ENCODE assay signal across 12 cellular contexts in genomic region chr22:50139843-50140415, GRCh38. TPM values are rescaled to one million over a fixed set of nuclear protein-coding genes. Genes with fewer than 3 reads are reported as not detected.
DNase-seq lines count a peak whose midpoint lies in the region; ATAC-seq and TF ChIP-seq lines count a peak whose summit lies in the region.
"Had no signal": no experiment of that assay in that cellular context is flagged by ENCODE, and none has a peak within 500 bp of the region (broad histone marks: within the 10 kb centered on the region; RNA-seq: fewer than 3 reads in every experiment).

No MANE protein-coding gene starts in this region.

- intact Hi-C loops in activated T-helper 1 cell treated with anti-CD3 and anti-CD28 coated beads, Interleukin-12 subunit alpha, Interleukin-12 subunit beta, Interleukin-2, Interleukin-4 antibody, amounts not matched to agents 30 ng/mL and 10 ng/mL and 1 ng/mL, durations not matched to agents 14 hours and 24 hours and 36 hours (cut with micrococcal nuclease), result no loop called here

- H3K4me1 Mint-ChIP-seq in GM23338, result peaks cover 3% of the 10 kb centered on the region; the same call in 1 of the 3 replicates
- peaks cover 4% of the 10 kb centered on the region for H3K4me1 Mint-ChIP-seq in activated T-helper 1 cell treated with anti-CD3 and anti-CD28 coated beads, Interleukin-12 subunit alpha, Interleukin-12 subunit beta, Interleukin-2, Interleukin-4 antibody, amounts not matched to agents 30 ng/mL and 10 ng/mL and 1 ng/mL, durations not matched to agents 14 hours and 24 hours and 36 hours (ENCODE audit: low read depth)
- H3K4me1 Mint-ChIP-seq: stimulated activated effector memory CD8-positive, alpha-beta T cell treated with anti-CD3 and anti-CD28 coated beads, Interleukin-12 subunit alpha, Interleukin-12 subunit beta, amount 100 ng/mL, for 72 hours had no signal

- peaks cover 0 to 10% of the 10 kb centered on the region in 2 donors for H3K27me3 ChIP-seq in duodenal mucosa (ENCODE audit: control insufficient read depth in 1 of 2, insufficient read depth in 2 of 2, low read length in 2 of 2)
- peaks cover 4% of the 10 kb centered on the region for H3K27me3 ChIP-seq in effector memory CD4-positive, alpha-beta T cell (replicated peaks; ENCODE audit: control insufficient read depth, insufficient read depth, low read length, poor library complexity, severe bottlenecking)
- H3K27me3 ChIP-seq in GM23338 (ENCODE audit: insufficient read depth), result no peaks in the 10 kb centered on the region
- H3K27me3 ChIP-seq: pancreas had no signal

- peaks cover 4% of the 10 kb centered on the region for H3K27me3 Mint-ChIP-seq in GM23338 (ENCODE audit: insufficient read depth, low read depth, poor library complexity)
- peaks cover 13% of the 10 kb centered on the region for H3K27me3 Mint-ChIP-seq in activated T-helper 1 cell treated with anti-CD3 and anti-CD28 coated beads, Interleukin-12 subunit alpha, Interleukin-12 subunit beta, Interleukin-2, Interleukin-4 antibody, amounts not matched to agents 30 ng/mL and 10 ng/mL and 1 ng/mL, durations not matched to agents 14 hours and 24 hours and 36 hours (ENCODE audit: insufficient read depth)

- no peaks in the 10 kb centered on the region for H3K9me2 ChIP-seq in GM23338 (ENCODE audit: insufficient read depth)

- no peak for TF ChIP-seq CTCF in C4-2B (conservative IDR thresholded peaks at IDR 0.05)
- TF ChIP-seq CTCF in GM23338 (conservative IDR thresholded peaks at IDR 0.05; ENCODE audit: low read depth in 2 of 2), result no peak

- H3K27ac Mint-ChIP-seq in GM23338, result no peak overlapping the region
- no peak overlapping the region for H3K27ac Mint-ChIP-seq in activated T-helper 1 cell treated with anti-CD3 and anti-CD28 coated beads, Interleukin-12 subunit alpha, Interleukin-12 subunit beta, Interleukin-2, Interleukin-4 antibody, amounts not matched to agents 30 ng/mL and 10 ng/mL and 1 ng/mL, durations not matched to agents 14 hours and 24 hours and 36 hours
- H3K27ac Mint-ChIP-seq: stimulated activated effector memory CD8-positive, alpha-beta T cell treated with anti-CD3 and anti-CD28 coated beads, Interleukin-12 subunit alpha, Interleukin-12 subunit beta, amount 100 ng/mL, for 72 hours had no signal

- H3K9ac ChIP-seq in duodenal mucosa (ENCODE audit: low read depth in 1 of 2, low read length in 2 of 2), result no peak overlapping the region

- no peaks in the 10 kb centered on the region for H3K79me2 ChIP-seq in GM23338 (replicated peaks; ENCODE audit: insufficient read depth)

- H3K9me3 ChIP-seq in duodenal mucosa (ENCODE audit: control insufficient read depth in 1 of 2, low read length in 2 of 2), result no peaks in the 10 kb centered on the region
- no peaks in the 10 kb centered on the region for H3K9me3 ChIP-seq in effector memory CD4-positive, alpha-beta T cell (ENCODE audit: control insufficient read depth, low read length)
- H3K9me3 ChIP-seq: pancreas had no signal

- H3K4me1 ChIP-seq in duodenal mucosa (ENCODE audit: control insufficient read depth in 1 of 2, insufficient read depth in 2 of 2, low read length in 2 of 2) (peaks cover 4 to 5% of the 10 kb centered on the region in 2 donors), GM23338 (ENCODE audit: insufficient read depth) (no peaks in the 10 kb centered on the region)
- no peaks in the 10 kb centered on the region for H3K4me1 ChIP-seq in effector memory CD4-positive, alpha-beta T cell (ENCODE audit: control insufficient read depth, insufficient read depth, low read length, poor library complexity, severe bottlenecking)
- H3K4me1 ChIP-seq: pancreas had no signal

- no peaks in the 10 kb centered on the region for H3K36me3 ChIP-seq in duodenal mucosa (ENCODE audit: control insufficient read depth in 1 of 2, insufficient read depth in 2 of 2, low read length in 2 of 2)
- H3K36me3 ChIP-seq in effector memory CD4-positive, alpha-beta T cell (ENCODE audit: control insufficient read depth, insufficient read depth, low read length), result no peaks in the 10 kb centered on the region
- H3K36me3 ChIP-seq in GM23338 (ENCODE audit: insufficient read depth), result no peaks in the 10 kb centered on the region
- H3K36me3 ChIP-seq: pancreas had no signal

- ATAC-seq in GM23338, result no peak
- ATAC-seq: stimulated activated effector memory CD8-positive, alpha-beta T cell treated with anti-CD3 and anti-CD28 coated beads, Interleukin-12 subunit alpha, Interleukin-12 subunit beta, amount 100 ng/mL, for 72 hours had no signal

- H3K27ac ChIP-seq in C4-2B (peak overlapping the region; percentile 42), duodenal mucosa (ENCODE audit: low read depth, low read length) (no peak overlapping the region), GM23338 (ENCODE audit: low read depth) (no peak overlapping the region)
- H3K27ac ChIP-seq in effector memory CD4-positive, alpha-beta T cell (ENCODE audit: insufficient read depth, low read length, poor library complexity, severe bottlenecking), result no peak overlapping the region
- H3K27ac ChIP-seq: pancreas had no signal

- no peak overlapping the region for H3K4me3 Mint-ChIP-seq in GM23338
- no peak overlapping the region for H3K4me3 Mint-ChIP-seq in activated T-helper 1 cell treated with anti-CD3 and anti-CD28 coated beads, Interleukin-12 subunit alpha, Interleukin-12 subunit beta, Interleukin-2, Interleukin-4 antibody, amounts not matched to agents 30 ng/mL and 10 ng/mL and 1 ng/mL, durations not matched to agents 14 hours and 24 hours and 36 hours
- H3K4me3 Mint-ChIP-seq: stimulated activated effector memory CD8-positive, alpha-beta T cell treated with anti-CD3 and anti-CD28 coated beads, Interleukin-12 subunit alpha, Interleukin-12 subunit beta, amount 100 ng/mL, for 72 hours had no signal

- H3K4me3 ChIP-seq in Jurkat, Clone E6-1 (ENCODE audit: low read length), result no peak overlapping the region
- H3K4me3 ChIP-seq in duodenal mucosa (ENCODE audit: low read depth in 1 of 2, low read length in 2 of 2), result peak overlapping the region; percentile 4 to 17
- H3K4me3 ChIP-seq in effector memory CD4-positive, alpha-beta T cell (ENCODE audit: insufficient read depth, low read depth, low read length, poor library complexity, severe bottlenecking), result no peak overlapping the region
- no peak overlapping the region for H3K4me3 ChIP-seq in GM23338
- H3K4me3 ChIP-seq: lung, pancreas had no signal

- peak; percentile 24 for DNase-seq in Jurkat, Clone E6-1 (ENCODE audit: low read depth, low spot score)
- DNase-seq in NCI-H510A (lab: John Stamatoyannopoulos, UW) (peak; percentile 63), GM23338 (ENCODE audit: low spot score) (no peak)
- DNase-seq in effector memory CD4-positive, alpha-beta T cell, result no peak
- no peak for DNase-seq in activated effector memory CD4-positive, alpha-beta T cell treated with Interleukin-2 at 50 U/mL for 16 hours
- DNase-seq in activated T-helper 1 cell treated with anti-CD3 and anti-CD28 coated beads, Interleukin-12 subunit alpha, Interleukin-12 subunit beta, Interleukin-2, Interleukin-4 antibody, amounts not matched to agents 30 ng/mL and 10 ng/mL and 1 ng/mL, durations not matched to agents 14 hours and 24 hours and 36 hours (ENCODE audit: low spot score), result no peak
- DNase-seq: pancreas, Right ventricle myocardium superior had no signal

- H3K36me3 Mint-ChIP-seq in GM23338 (ENCODE audit: low read depth), result no peaks in the 10 kb centered on the region
- H3K36me3 Mint-ChIP-seq in activated T-helper 1 cell treated with anti-CD3 and anti-CD28 coated beads, Interleukin-12 subunit alpha, Interleukin-12 subunit beta, Interleukin-2, Interleukin-4 antibody, amounts not matched to agents 30 ng/mL and 10 ng/mL and 1 ng/mL, durations not matched to agents 14 hours and 24 hours and 36 hours (ENCODE audit: low read depth), result no peaks in the 10 kb centered on the region
- H3K36me3 Mint-ChIP-seq: stimulated activated effector memory CD8-positive, alpha-beta T cell treated with anti-CD3 and anti-CD28 coated beads, Interleukin-12 subunit alpha, Interleukin-12 subunit beta, amount 100 ng/mL, for 72 hours had no signal

- H4K20me1 ChIP-seq in GM23338 (replicated peaks; ENCODE audit: insufficient read depth), result no peaks in the 10 kb centered on the region

- H3F3A ChIP-seq in GM23338 (replicated peaks; ENCODE audit: low read depth), result no peaks in the 10 kb centered on the region

- no peak overlapping the region for H2AFZ ChIP-seq in GM23338

- no peaks in the 10 kb centered on the region for H3K9me3 Mint-ChIP-seq in GM23338
- H3K9me3 Mint-ChIP-seq in activated T-helper 1 cell treated with anti-CD3 and anti-CD28 coated beads, Interleukin-12 subunit alpha, Interleukin-12 subunit beta, Interleukin-2, Interleukin-4 antibody, amounts not matched to agents 30 ng/mL and 10 ng/mL and 1 ng/mL, durations not matched to agents 14 hours and 24 hours and 36 hours, result no peaks in the 10 kb centered on the region
- H3K9me3 Mint-ChIP-seq: stimulated activated effector memory CD8-positive, alpha-beta T cell treated with anti-CD3 and anti-CD28 coated beads, Interleukin-12 subunit alpha, Interleukin-12 subunit beta, amount 100 ng/mL, for 72 hours had no signal

- no peak overlapping the region for H3K4me2 ChIP-seq in GM23338

RNA-seq across cellular contexts. Expression of gene PANX2, which starts 30.6 kb away (rescaled TPM):
- 1.0 TPM for polyA plus RNA-seq in Jurkat, Clone E6-1 (2012; ENCODE audit: insufficient read depth, insufficient read length)
- total RNA-seq in GM23338 (2014; rRNA removed; shearing (Covaris generic)), result 5.1 and 5.9 TPM in 2 replicates
- polyA plus RNA-seq in GM23338 (2016; fragmentation: Nextera tagmentation; extraction: Ambion mirVana), result 2.6 and 2.8 TPM in 2 replicates
- total RNA-seq in activated T-helper 1 cell treated with anti-CD3 and anti-CD28 coated beads, Interleukin-12 subunit alpha, Interleukin-12 subunit beta, Interleukin-2, Interleukin-4 antibody, amounts not matched to agents 30 ng/mL and 10 ng/mL and 1 ng/mL, durations not matched to agents 14 hours and 24 hours and 36 hours, result 0.36 and 0.64 TPM in 2 replicates

RNA-seq across cellular contexts. Expression of gene TRABD, which starts 45.8 kb away (rescaled TPM):
- 91.9 TPM for polyA plus RNA-seq in Jurkat, Clone E6-1 (2012; ENCODE audit: insufficient read depth, insufficient read length)
- total RNA-seq in GM23338 (2014; rRNA removed; shearing (Covaris generic)), result 58.6 and 66.1 TPM in 2 replicates
- 40.8 and 44.1 TPM in 2 replicates for polyA plus RNA-seq in GM23338 (2016; fragmentation: Nextera tagmentation; extraction: Ambion mirVana)
- 94.1 and 96.8 TPM in 2 replicates for total RNA-seq in activated T-helper 1 cell treated with anti-CD3 and anti-CD28 coated beads, Interleukin-12 subunit alpha, Interleukin-12 subunit beta, Interleukin-2, Interleukin-4 antibody, amounts not matched to agents 30 ng/mL and 10 ng/mL and 1 ng/mL, durations not matched to agents 14 hours and 24 hours and 36 hours

RNA-seq across cellular contexts. Expression of gene MOV10L1, which starts 50.1 kb away (rescaled TPM):
- not detected for polyA plus RNA-seq in Jurkat, Clone E6-1 (2012; ENCODE audit: insufficient read depth, insufficient read length)
- total RNA-seq in GM23338 (2014; rRNA removed; shearing (Covaris generic)), result 0.62 and 0.73 TPM in 2 replicates
- 1.2 and 1.8 TPM in 2 replicates for polyA plus RNA-seq in GM23338 (2016; fragmentation: Nextera tagmentation; extraction: Ambion mirVana)
- total RNA-seq in activated T-helper 1 cell treated with anti-CD3 and anti-CD28 coated beads, Interleukin-12 subunit alpha, Interleukin-12 subunit beta, Interleukin-2, Interleukin-4 antibody, amounts not matched to agents 30 ng/mL and 10 ng/mL and 1 ng/mL, durations not matched to agents 14 hours and 24 hours and 36 hours, result not detected in 2 replicates
- total RNA-seq: Right ventricle myocardium superior had no signal

RNA-seq across cellular contexts. Expression of gene MLC1, which starts 54.7 kb away (rescaled TPM):
- 25.3 TPM for polyA plus RNA-seq in Jurkat, Clone E6-1 (2012; ENCODE audit: insufficient read depth, insufficient read length)
- total RNA-seq in GM23338 (2014; rRNA removed; shearing (Covaris generic)), result not detected in 2 replicates
- not detected in 2 replicates for polyA plus RNA-seq in GM23338 (2016; fragmentation: Nextera tagmentation; extraction: Ambion mirVana)
- total RNA-seq in activated T-helper 1 cell treated with anti-CD3 and anti-CD28 coated beads, Interleukin-12 subunit alpha, Interleukin-12 subunit beta, Interleukin-2, Interleukin-4 antibody, amounts not matched to agents 30 ng/mL and 10 ng/mL and 1 ng/mL, durations not matched to agents 14 hours and 24 hours and 36 hours, result not detected in 2 replicates

Comparison
In these comparisons a context has a peak if more than half of its experiments do, and no peak if none do; other contexts are left out.
1. DNase-seq: peak in Jurkat, Clone E6-1 (single experiment) and NCI-H510A (single experiment); none in effector memory CD4-positive, alpha-beta T cell (0 of 3), activated effector memory CD4-positive, alpha-beta T cell treated with Interleukin-2 at 50 U/mL for 16 hours (single experiment), GM23338 (single experiment) and activated T-helper 1 cell treated with anti-CD3 and anti-CD28 coated beads, Interleukin-12 subunit alpha, Interleukin-12 subunit beta, Interleukin-2, Interleukin-4 antibody, amounts not matched to agents 30 ng/mL and 10 ng/mL and 1 ng/mL, durations not matched to agents 14 hours and 24 hours and 36 hours (single experiment).
2. H3K4me3 ChIP-seq: peak in duodenal mucosa (2 of 2); none in Jurkat, Clone E6-1 (single experiment), effector memory CD4-positive, alpha-beta T cell (single experiment) and GM23338 (single experiment).